ENCODE assay signal across 16 cellular contexts in genomic region chr1:183033205-183033604, GRCh38. TPM values are rescaled to one million over a fixed set of nuclear protein-coding genes. Genes with fewer than 3 reads are reported as not detected.
A peak's percentile ranks its signal among the peaks of the same experiment; 100 is the strongest.
DNase-seq lines count a peak whose midpoint lies in the region; ATAC-seq and FAIRE-seq lines count a peak whose summit lies in the region.
"Had no signal": no experiment of that assay in that cellular context is flagged by ENCODE, and none has a peak within 500 bp of the region (broad histone marks: within the 10 kb centered on the region; RNA-seq: fewer than 3 reads in every experiment).

No MANE protein-coding gene starts in this region.

- no peaks in the 10 kb centered on the region for H3K36me3 Mint-ChIP-seq in immature natural killer cell
- H3K36me3 Mint-ChIP-seq: activated naive CD8-positive, alpha-beta T cell had no signal

- peak; percentile 27 for DNase-seq in activated CD4-positive, alpha-beta T cell treated with anti-CD3 and anti-CD28 coated beads for 48 hours
- no peak for DNase-seq in activated CD4-positive, alpha-beta T cell treated with anti-CD3 and anti-CD28 coated beads for 1 hour
- DNase-seq in GM19239 (ENCODE audit: insufficient read length, low spot score): no peak
- peak; percentile 98 for DNase-seq in SW480 (ENCODE audit: low spot score)
- peak; percentile 9 to 22 (median 13) for DNase-seq in immature natural killer cell
- DNase-seq in CD1c-positive myeloid dendritic cell (ENCODE audit: extremely low spot score): no peak
- no peak for DNase-seq in DMS79 (lab: John Stamatoyannopoulos, UW)
- DNase-seq: esophagus squamous epithelium, hypothalamus, NCI-H1930, spleen had no signal

- H3K27ac Mint-ChIP-seq in immature natural killer cell: peak overlapping the region in 1 of 6 donors; percentile 24
- H3K27ac Mint-ChIP-seq: activated naive CD8-positive, alpha-beta T cell had no signal

- H3K27me3 Mint-ChIP-seq in immature natural killer cell (ENCODE audit: low read depth in 3 of 3): peaks cover 5 to 13% (median 6%) of the 10 kb centered on the region in 3 donors

- H3K9me3 Mint-ChIP-seq in immature natural killer cell: peaks cover 0 to 4% (median 0%) of the 10 kb centered on the region in 6 donors

- no peaks in the 10 kb centered on the region for H3K4me1 Mint-ChIP-seq in immature natural killer cell

- FAIRE-seq in GM19239 (lab: Jason Lieb, UNC): peak; percentile 87
- FAIRE-seq: A204.1, colon, D721Med had no signal

- no peak for ATAC-seq in HG03097 (IDR thresholded peaks at IDR 0.05; ENCODE audit: low FRiP score, unreplicated experiment)

- no peak overlapping the region for H3K4me3 Mint-ChIP-seq in immature natural killer cell
- H3K4me3 Mint-ChIP-seq: activated naive CD8-positive, alpha-beta T cell had no signal

RNA-seq across cellular contexts. Expression of gene LAMC1, which starts 10.0 kb away (rescaled TPM):
- under 1 TPM in 1 of 3 donors, not detected in 2; 0.19 TPM for polyA plus RNA-seq in immature natural killer cell

Comparison
In these comparisons a context has a peak if more than half of its experiments do, and no peak if none do; other contexts are left out.
1. DNase-seq: peak in activated CD4-positive, alpha-beta T cell treated with anti-CD3 and anti-CD28 coated beads for 48 hours (single experiment), SW480 (single experiment) and immature natural killer cell (3 of 3); none in activated CD4-positive, alpha-beta T cell treated with anti-CD3 and anti-CD28 coated beads for 1 hour (single experiment), GM19239 (single experiment), CD1c-positive myeloid dendritic cell (single experiment) and DMS79 (single experiment).